In genomic region chr14:72613975-72614319, GRCh38 we compare ENCODE assay signal across 1 cellular context.
TF ChIP-seq lines count a peak whose summit lies in the region.

No MANE protein-coding gene starts in this region.

TF ChIP-seq in GM23338, 12 proteins besides CTCF, POLR2A, EP300 and RAD21 (continued from another document):
- TF ChIP-seq ZNF462 (CRISPR knock-in tag; IDR thresholded peaks at IDR 0.05) (no peak), JUNB (IDR thresholded peaks at IDR 0.05; ENCODE audit: unreplicated experiment) (no peak), NANOG (IDR thresholded peaks at IDR 0.05; ENCODE audit: borderline replicate concordance) (no peak), ETS1 (IDR thresholded peaks at IDR 0.05) (no peak), EZH2phosphoT487 (IDR thresholded peaks at IDR 0.05; ENCODE audit: unreplicated experiment) (no peak), ZNF114 (CRISPR knock-in tag; IDR thresholded peaks at IDR 0.05) (no peak), ZNF331 (CRISPR knock-in tag; IDR thresholded peaks at IDR 0.05; ENCODE audit: low read depth) (no peak), CREB1 (CRISPR knock-in tag; IDR thresholded peaks at IDR 0.05; ENCODE audit: low read depth) (no peak), POLR2AphosphoS5 (IDR thresholded peaks at IDR 0.05; ENCODE audit: low read depth) (no peak), EZH2 (IDR thresholded peaks at IDR 0.05; ENCODE audit: low read depth, unreplicated experiment) (no peak), STAT1 (IDR thresholded peaks at IDR 0.05; ENCODE audit: unreplicated experiment) (no peak)
